In the genomic region with DNA sequence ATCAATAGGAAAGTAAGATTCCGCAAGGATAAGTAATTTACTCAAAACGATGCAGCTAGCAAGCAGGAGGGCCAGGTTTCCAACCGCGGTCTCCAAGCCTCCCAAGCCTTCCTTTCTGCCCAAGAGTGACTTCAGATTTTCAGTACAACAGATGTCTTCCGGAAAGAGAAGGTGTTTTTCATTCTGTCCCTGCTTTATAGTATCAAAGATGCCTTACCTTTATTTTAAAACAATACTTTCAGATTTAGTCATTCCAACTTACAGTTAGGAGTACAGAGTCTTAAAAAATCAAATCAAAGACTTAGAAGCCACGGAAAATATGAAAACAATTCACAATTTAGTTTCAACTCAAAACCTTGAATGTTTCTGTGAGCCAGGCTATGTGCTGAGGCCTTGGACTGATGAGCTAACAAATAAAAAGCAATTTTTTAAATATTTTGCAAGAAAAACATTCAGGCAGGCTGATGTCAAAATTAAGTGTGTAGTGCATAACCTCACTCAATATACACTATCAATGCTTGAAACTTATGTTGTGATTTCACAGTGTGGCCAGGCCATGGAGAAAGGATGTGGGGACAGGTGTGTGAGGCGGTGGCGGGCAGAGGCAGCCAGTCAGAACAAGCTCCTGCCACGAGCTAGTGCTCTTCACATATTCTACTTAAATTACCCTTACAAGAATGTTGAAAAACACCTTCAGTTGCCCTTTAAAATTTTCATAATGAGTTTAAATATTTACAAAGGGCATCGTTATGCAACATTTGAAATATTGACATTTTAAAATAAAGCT, we compare ENCODE assay signal across 11 cellular contexts. TPM values are rescaled to one million over a fixed set of nuclear protein-coding genes. Genes with fewer than 3 reads are reported as not detected.
DNase-seq lines count a peak whose midpoint lies in the region; ATAC-seq lines count a peak whose summit lies in the region.
"Had no signal": no experiment of that assay in that cellular context is flagged by ENCODE, and none has a peak within 500 bp of the region (broad histone marks: within the 10 kb centered on the region; RNA-seq: fewer than 3 reads in every experiment).

No MANE protein-coding gene starts in this region.

- H3K4me3 Mint-ChIP-seq in activated naive CD4-positive, alpha-beta T cell treated with anti-CD3 and anti-CD28 coated beads, Interleukin-2, amount 10 ng/mL, durations not matched to agents 7 days and 5 days = no peak overlapping the region
- no peak overlapping the region for H3K4me3 Mint-ChIP-seq in stimulated activated naive CD8-positive, alpha-beta T cell treated with anti-CD3 and anti-CD28 coated beads, Interleukin-15, amount 100 ng/mL, for 72 hours
- H3K4me3 Mint-ChIP-seq: natural killer cell had no signal

- H3K27ac Mint-ChIP-seq in activated naive CD4-positive, alpha-beta T cell treated with anti-CD3 and anti-CD28 coated beads, Interleukin-2, amount 10 ng/mL, durations not matched to agents 7 days and 5 days = no peak overlapping the region
- peak overlapping the region; percentile 6 to 39 for H3K27ac Mint-ChIP-seq in stimulated activated naive CD8-positive, alpha-beta T cell treated with anti-CD3 and anti-CD28 coated beads, Interleukin-15, amount 100 ng/mL, for 72 hours
- H3K27ac Mint-ChIP-seq: natural killer cell had no signal

- ATAC-seq in HG02623 (IDR thresholded peaks at IDR 0.05; ENCODE audit: unreplicated experiment) (peak; percentile 78), Right ventricle myocardium inferior (no peak)
- ATAC-seq in stimulated activated naive CD8-positive, alpha-beta T cell treated with anti-CD3 and anti-CD28 coated beads, Interleukin-15, amount 100 ng/mL, for 72 hours = peak; percentile 94
- ATAC-seq: natural killer cell had no signal

- peaks cover 6% of the 10 kb centered on the region for H3K27me3 Mint-ChIP-seq in activated naive CD4-positive, alpha-beta T cell treated with anti-CD3 and anti-CD28 coated beads, Interleukin-2, amount 10 ng/mL, durations not matched to agents 7 days and 5 days
- peaks cover 1% of the 10 kb centered on the region for H3K27me3 Mint-ChIP-seq in stimulated activated naive CD8-positive, alpha-beta T cell treated with anti-CD3 and anti-CD28 coated beads, Interleukin-15, amount 100 ng/mL, for 72 hours

- no peaks in the 10 kb centered on the region for H3K9me3 Mint-ChIP-seq in activated naive CD4-positive, alpha-beta T cell treated with anti-CD3 and anti-CD28 coated beads, Interleukin-2, amount 10 ng/mL, durations not matched to agents 7 days and 5 days
- no peaks in the 10 kb centered on the region for H3K9me3 Mint-ChIP-seq in stimulated activated naive CD8-positive, alpha-beta T cell treated with anti-CD3 and anti-CD28 coated beads, Interleukin-15, amount 100 ng/mL, for 72 hours
- H3K9me3 Mint-ChIP-seq: IgD-negative memory B cell, natural killer cell had no signal

- CTCF ChIA-PET in activated naive CD4-positive, alpha-beta T cell treated with anti-CD3 and anti-CD28 coated beads, Interleukin-2, amount 10 ng/mL, durations not matched to agents 7 days and 5 days (lab: Charles Lee) = interaction anchor here (1.8 kb wide), 1 partner anchor 94 kb away, joined by 4 read pairs; no protein-coding TSS in a partner anchor

- no peak overlapping the region for H3K4me3 ChIP-seq in Jurkat, Clone E6-1 (ENCODE audit: low read length)

- intact Hi-C loops in cardiac septum (cut with DNase I) = no loop called here
- intact Hi-C loops in Right ventricle myocardium inferior (cut with DNase I) = no loop called here

- peaks cover 10% of the 10 kb centered on the region for H3K4me1 Mint-ChIP-seq in activated naive CD4-positive, alpha-beta T cell treated with anti-CD3 and anti-CD28 coated beads, Interleukin-2, amount 10 ng/mL, durations not matched to agents 7 days and 5 days
- peaks cover 27% of the 10 kb centered on the region for H3K4me1 Mint-ChIP-seq in stimulated activated naive CD8-positive, alpha-beta T cell treated with anti-CD3 and anti-CD28 coated beads, Interleukin-15, amount 100 ng/mL, for 72 hours
- H3K4me1 Mint-ChIP-seq: natural killer cell had no signal

- H3K36me3 Mint-ChIP-seq in activated naive CD4-positive, alpha-beta T cell treated with anti-CD3 and anti-CD28 coated beads, Interleukin-2, amount 10 ng/mL, durations not matched to agents 7 days and 5 days = no peaks in the 10 kb centered on the region
- H3K36me3 Mint-ChIP-seq: IgD-negative memory B cell, natural killer cell had no signal

- peak; percentile 25 for DNase-seq in activated naive CD4-positive, alpha-beta T cell treated with anti-CD3 and anti-CD28 coated beads, Interleukin-2, amount 10 ng/mL, durations not matched to agents 7 days and 5 days
- no peak for DNase-seq in activated naive CD4-positive, alpha-beta T cell treated with Interleukin-2 at 50 U/mL for 16 hours
- DNase-seq in Jurkat, Clone E6-1 (ENCODE audit: low read depth, low spot score) = peak; percentile 16
- peak in 1 of 2 donors; percentile 38 for DNase-seq in stimulated activated naive CD8-positive, alpha-beta T cell treated with anti-CD3 and anti-CD28 coated beads, Interleukin-15, amount 100 ng/mL, for 72 hours
- no peak for DNase-seq in cerebellar nuclear complex (lab: John Stamatoyannopoulos, UW)
- DNase-seq in cardiac septum (ENCODE audit: low spot score) = no peak
- no peak for DNase-seq in Right ventricle myocardium inferior (ENCODE audit: missing footprints)
- DNase-seq: natural killer cell; stimulated activated CD4-positive, alpha-beta T cell treated with anti-CD3 and anti-CD28 coated beads, Interleukin-12 subunit alpha, Interleukin-12 subunit beta, amount 100 ng/mL, for 4 hours had no signal

RNA-seq across cellular contexts. Expression of gene CYB5A, which starts 43.4 kb away (rescaled TPM):
- 84.9 TPM for polyA plus RNA-seq in Jurkat, Clone E6-1 (2012; ENCODE audit: insufficient read depth, insufficient read length)
- total RNA-seq in cardiac septum (57.2 TPM), Right ventricle myocardium inferior (101 TPM)

Comparison
In these comparisons a context has a peak if more than half of its experiments do, and no peak if none do; other contexts are left out.
1. DNase-seq: peak in activated naive CD4-positive, alpha-beta T cell treated with anti-CD3 and anti-CD28 coated beads, Interleukin-2, amount 10 ng/mL, durations not matched to agents 7 days and 5 days (single experiment) and Jurkat, Clone E6-1 (single experiment); none in activated naive CD4-positive, alpha-beta T cell treated with Interleukin-2 at 50 U/mL for 16 hours (single experiment), cerebellar nuclear complex (0 of 2), cardiac septum (single experiment) and Right ventricle myocardium inferior (single experiment).